ENCODE assay signal across 8 cellular contexts in the genomic region with DNA sequence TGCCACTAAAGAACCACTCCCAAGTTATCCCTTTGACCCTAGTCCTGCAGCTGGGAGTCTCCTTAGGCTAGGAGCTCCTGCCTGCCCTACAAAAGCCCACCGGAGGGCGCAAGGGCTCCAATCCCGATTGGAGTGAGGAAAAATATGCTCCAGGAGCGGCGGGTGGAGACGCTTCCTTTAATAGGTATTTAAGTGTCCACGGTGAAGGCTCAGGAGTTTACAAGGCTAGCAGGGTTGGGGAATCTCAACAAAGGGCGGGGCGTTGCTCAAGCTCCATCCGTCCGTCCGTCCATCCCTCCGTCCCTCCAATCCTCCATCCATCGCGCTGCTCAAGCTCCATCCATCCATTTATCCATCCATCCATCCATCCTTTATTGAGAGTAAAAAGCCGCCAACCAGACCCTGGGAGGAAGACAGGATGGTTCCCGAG. TPM values are rescaled to one million over a fixed set of nuclear protein-coding genes. Genes with fewer than 3 reads are reported as not detected.
DNase-seq lines count a peak whose midpoint lies in the region; ATAC-seq, FAIRE-seq and TF ChIP-seq lines count a peak whose summit lies in the region.

No MANE protein-coding gene starts in this region.

- H3K18ac ChIP-seq in mesendoderm (ENCODE audit: low read length): peak overlapping the region; percentile 43

- POLR2A ChIA-PET in endothelial cell of umbilical vein (lab: Charles Lee): interaction anchor here (1.2 kb wide), 1 partner anchor 9 kb away, joined by 3 read pairs; no protein-coding TSS in a partner anchor

- CTCF ChIA-PET in endothelial cell of umbilical vein (lab: Charles Lee): interaction anchor here (0.5 to 1.3 kb wide), 25 partner anchors 8 to 755 kb away, joined by 3 to 9 read pairs (median 4); partner anchors contain the start of genes ATXN2L, LAT, NFATC2IP and RABEP2

- H2AK5ac ChIP-seq in mesendoderm (ENCODE audit: low read length): no peak overlapping the region

- dilution Hi-C loops in endothelial cell of umbilical vein (cut with MboI; ENCODE audit: extremely low pct_ligation_motif_present, low sequenced_read_pairs): no loop called here

- peak; percentile 66 to 78 for TF ChIP-seq CTCF in endothelial cell of umbilical vein (IDR thresholded peaks at IDR 0.05; ENCODE audit: extremely low read depth in 1 of 2, insufficient read depth in 1 of 2, low read depth in 1 of 2, low read length in 2 of 2)

- DNase-seq in DMS79 (lab: John Stamatoyannopoulos, UW) (peak; percentile 27), NCI-H1092 (lab: John Stamatoyannopoulos, UW) (peak; percentile 47), UCSD-AML1 (lab: John Stamatoyannopoulos, UW; ENCODE audit: unreplicated experiment) (peak; percentile 62), endothelial cell of umbilical vein (ENCODE audit: low read depth, low spot score) (peak; percentile 68), mesendoderm (peak; percentile 85), cerebellar nuclear complex (lab: John Stamatoyannopoulos, UW) (no peak)

- ATAC-seq in GM21723 (IDR thresholded peaks at IDR 0.05; ENCODE audit: unreplicated experiment): peak; percentile 11

- H4K5ac ChIP-seq in mesendoderm (ENCODE audit: low read length): peak overlapping the region; percentile 91

- peak overlapping the region; percentile 90 for H3K56ac ChIP-seq in mesendoderm (ENCODE audit: low read length)

- H3K4me1 ChIP-seq in endothelial cell of umbilical vein (ENCODE audit: control insufficient read depth, extremely low read depth, insufficient read depth, low read length) (peaks cover 7% of the 10 kb centered on the region), mesendoderm (ENCODE audit: control insufficient read depth, low read depth, low read length) (no peaks in the 10 kb centered on the region)

- no peak for FAIRE-seq in endothelial cell of umbilical vein (lab: Jason Lieb, UNC)

- peak overlapping the region; percentile 99 for H3K9ac ChIP-seq in endothelial cell of umbilical vein (replicated peaks; ENCODE audit: extremely low read depth, insufficient read depth, low read length)
- peak overlapping the region; percentile 80 for H3K9ac ChIP-seq in mesendoderm (ENCODE audit: low read length)

- TF ChIP-seq POLR2A in endothelial cell of umbilical vein (IDR thresholded peaks at IDR 0.05; ENCODE audit: low read depth, low read length): no peak

- no peaks in the 10 kb centered on the region for H3K27me3 ChIP-seq in endothelial cell of umbilical vein (ENCODE audit: control insufficient read depth in 2 of 2, insufficient read depth in 2 of 2, low read length in 2 of 2)
- H3K27me3 ChIP-seq in mesendoderm (ENCODE audit: insufficient read depth, low read length, poor library complexity): no peaks in the 10 kb centered on the region

- no peak overlapping the region for H2BK120ac ChIP-seq in mesendoderm (ENCODE audit: low read depth, low read length)

- BruUV-seq in endothelial cell of umbilical vein (replicated peaks; lab: Mats Ljungman, UMichigan): TSS peak; percentile 92

- peak overlapping the region; percentile 80 for H2AFZ ChIP-seq in endothelial cell of umbilical vein (ENCODE audit: low read depth, low read length)

- intact Hi-C loops in endothelial cell of umbilical vein (cut with micrococcal nuclease): loop anchor here (2.0 kb wide), 1 partner anchor 23 kb away; the partner anchor contains the start of gene NFATC2IP

- H3K4me2 ChIP-seq in endothelial cell of umbilical vein (ENCODE audit: insufficient read depth, low read length): peak overlapping the region; percentile 93
- H3K4me2 ChIP-seq in mesendoderm (ENCODE audit: low read length): peak overlapping the region; percentile 100

- peak overlapping the region; percentile 68 to 100 (median 84) for H3K4me3 ChIP-seq in endothelial cell of umbilical vein (replicated peaks in 1 of 3; ENCODE audit: insufficient read depth in 1 of 3, low read depth in 1 of 3, low read length in 3 of 3)
- peak overlapping the region; percentile 71 for H3K4me3 ChIP-seq in mesendoderm (ENCODE audit: low read length)

- H3K79me1 ChIP-seq in mesendoderm (ENCODE audit: low read length): peaks cover 6% of the 10 kb centered on the region

- WGBS in mesendoderm (ENCODE audit: extremely low coverage, insufficient coverage, low lambda C conversion rate): no CpG with 5 or more reads among the region's 17 CpGs

- H3K9me1 ChIP-seq in endothelial cell of umbilical vein (replicated peaks; ENCODE audit: control insufficient read depth, extremely low read depth, insufficient read depth, low read length): no peaks in the 10 kb centered on the region

- no peak overlapping the region for H2BK15ac ChIP-seq in mesendoderm (replicated peaks; ENCODE audit: low read depth)

- H3K23ac ChIP-seq in mesendoderm (ENCODE audit: low read length): no peak overlapping the region

- H4K20me1 ChIP-seq in endothelial cell of umbilical vein (replicated peaks; ENCODE audit: control insufficient read depth, extremely low read depth, insufficient read depth, low read length): no peaks in the 10 kb centered on the region

- H3K36me3 ChIP-seq in endothelial cell of umbilical vein (ENCODE audit: control insufficient read depth in 2 of 2, extremely low read depth in 1 of 2, insufficient read depth in 2 of 2, low read length in 2 of 2) (peaks cover 0 to 6% of the 10 kb centered on the region in 2 experiments), mesendoderm (ENCODE audit: control insufficient read depth, insufficient read depth, low read length) (no peaks in the 10 kb centered on the region)

- no peaks in the 10 kb centered on the region for H3K9me3 ChIP-seq in endothelial cell of umbilical vein (replicated peaks; ENCODE audit: control insufficient read depth, insufficient read depth, low read length)

- H3K79me2 ChIP-seq in endothelial cell of umbilical vein (ENCODE audit: control insufficient read depth, insufficient read depth, low read length) (peaks cover 15% of the 10 kb centered on the region), mesendoderm (ENCODE audit: control insufficient read depth, insufficient read depth, low read length) (no peaks in the 10 kb centered on the region)

- peak overlapping the region; percentile 17 for H2BK5ac ChIP-seq in mesendoderm (ENCODE audit: low read length)

- H3K4ac ChIP-seq in mesendoderm (ENCODE audit: low read depth, low read length): peak overlapping the region; percentile 44

- H4K8ac ChIP-seq in mesendoderm (ENCODE audit: low read depth, low read length): peak overlapping the region; percentile 7

- H3K27ac ChIP-seq in endothelial cell of umbilical vein (ENCODE audit: insufficient read depth, low read depth, low read length) (peak overlapping the region; percentile 91), mesendoderm (ENCODE audit: low read depth, low read length) (peak overlapping the region; percentile 83), temporal lobe (ENCODE audit: low read depth, low read length) (peak overlapping the region; percentile 83)

RNA-seq across cellular contexts. Expression of gene SPNS1, which starts 0.6 kb away (rescaled TPM):
- 63.7 and 65.2 TPM in 2 replicates for total RNA-seq in endothelial cell of umbilical vein
- polyA plus RNA-seq in endothelial cell of umbilical vein: 133 and 164 TPM in 2 replicates
- 39.7 and 59.8 TPM in 2 replicates for polyA plus RNA-seq in endothelial cell of umbilical vein (2011; cell fraction: cytosol; rRNA removed)
- 77.3 and 87.0 TPM in 2 replicates for polyA plus RNA-seq in endothelial cell of umbilical vein (2011; cell fraction: nucleus; rRNA removed)
- 45.4 and 53.9 TPM in 2 replicates for polyA plus RNA-seq in endothelial cell of umbilical vein (2012)
- 67.6 and 79.9 TPM in 2 replicates for polyA minus RNA-seq in endothelial cell of umbilical vein
- 45.2 TPM for polyA minus RNA-seq in endothelial cell of umbilical vein (2011; cell fraction: cytosol; rRNA and poly(A)+ RNA removed)
- polyA minus RNA-seq in endothelial cell of umbilical vein (2011; cell fraction: nucleus; rRNA and poly(A)+ RNA removed): 18.5 and 26.3 TPM in 2 replicates
- polyA plus RNA-seq in mesendoderm (2013, experiment 1 of 2): 27.5 TPM
- polyA plus RNA-seq in mesendoderm (2013, experiment 2 of 2): 26.5 TPM
- total RNA-seq in temporal lobe: 16.5 TPM

RNA-seq across cellular contexts. Expression of gene LAT, which starts 10.8 kb away (rescaled TPM):
- total RNA-seq in endothelial cell of umbilical vein (4.5 and 6.6 TPM in 2 replicates), temporal lobe (0.49 TPM)
- 5.9 and 10.1 TPM in 2 replicates for polyA plus RNA-seq in endothelial cell of umbilical vein
- polyA plus RNA-seq in endothelial cell of umbilical vein (2011; cell fraction: cytosol; rRNA removed): 1.4 and 1.9 TPM in 2 replicates
- polyA plus RNA-seq in endothelial cell of umbilical vein (2011; cell fraction: nucleus; rRNA removed): 37.9 and 42.9 TPM in 2 replicates
- polyA plus RNA-seq in endothelial cell of umbilical vein (2012): 2.7 and 4.0 TPM in 2 replicates
- polyA minus RNA-seq in endothelial cell of umbilical vein: 2.2 and 2.5 TPM in 2 replicates
- polyA minus RNA-seq in endothelial cell of umbilical vein (2011; cell fraction: cytosol; rRNA and poly(A)+ RNA removed): not detected
- 2.4 and 6.3 TPM in 2 replicates for polyA minus RNA-seq in endothelial cell of umbilical vein (2011; cell fraction: nucleus; rRNA and poly(A)+ RNA removed)
- 1.9 TPM for polyA plus RNA-seq in mesendoderm (2013, experiment 1 of 2)
- 1.5 TPM for polyA plus RNA-seq in mesendoderm (2013, experiment 2 of 2)

RNA-seq across cellular contexts. Expression of gene NFATC2IP, which starts 23.3 kb away (rescaled TPM):
- total RNA-seq in endothelial cell of umbilical vein (64.8 and 69.6 TPM in 2 replicates), temporal lobe (23.4 TPM)
- 60.8 and 64.1 TPM in 2 replicates for polyA plus RNA-seq in endothelial cell of umbilical vein
- 25.0 and 33.6 TPM in 2 replicates for polyA plus RNA-seq in endothelial cell of umbilical vein (2011; cell fraction: cytosol; rRNA removed)
- 251 and 257 TPM in 2 replicates for polyA plus RNA-seq in endothelial cell of umbilical vein (2011; cell fraction: nucleus; rRNA removed)
- 32.1 and 39.0 TPM in 2 replicates for polyA plus RNA-seq in endothelial cell of umbilical vein (2012)
- 77.2 and 88.0 TPM in 2 replicates for polyA minus RNA-seq in endothelial cell of umbilical vein
- 15.9 TPM for polyA minus RNA-seq in endothelial cell of umbilical vein (2011; cell fraction: cytosol; rRNA and poly(A)+ RNA removed)
- 67.1 and 91.5 TPM in 2 replicates for polyA minus RNA-seq in endothelial cell of umbilical vein (2011; cell fraction: nucleus; rRNA and poly(A)+ RNA removed)
- polyA plus RNA-seq in mesendoderm (2013, experiment 1 of 2): 28.9 TPM
- 29.8 TPM for polyA plus RNA-seq in mesendoderm (2013, experiment 2 of 2)

RNA-seq across cellular contexts. Expression of gene CD19, which starts 42.3 kb away (rescaled TPM):
- total RNA-seq in endothelial cell of umbilical vein (not detected in 2 replicates), temporal lobe (0.74 TPM)
- 0.06 TPM in 2 replicates for polyA plus RNA-seq in endothelial cell of umbilical vein
- polyA plus RNA-seq in endothelial cell of umbilical vein (2011; cell fraction: cytosol; rRNA removed): 0.03 TPM in 1 of 2 replicates, not detected in the other
- polyA plus RNA-seq in endothelial cell of umbilical vein (2011; cell fraction: nucleus; rRNA removed): not detected in 2 replicates
- polyA plus RNA-seq in endothelial cell of umbilical vein (2012): 0.16 TPM in 1 of 2 replicates, not detected in the other
- polyA minus RNA-seq in endothelial cell of umbilical vein: not detected in 2 replicates
- not detected for polyA minus RNA-seq in endothelial cell of umbilical vein (2011; cell fraction: cytosol; rRNA and poly(A)+ RNA removed)
- not detected in 2 replicates for polyA minus RNA-seq in endothelial cell of umbilical vein (2011; cell fraction: nucleus; rRNA and poly(A)+ RNA removed)
- polyA plus RNA-seq in mesendoderm (2013, experiment 1 of 2): 0.46 TPM
- 0.39 TPM for polyA plus RNA-seq in mesendoderm (2013, experiment 2 of 2)

RNA-seq across cellular contexts. Expression of gene RABEP2, which starts 49.0 kb away (rescaled TPM):
- total RNA-seq in endothelial cell of umbilical vein (36.0 and 37.4 TPM in 2 replicates), temporal lobe (12.0 TPM)
- 25.9 and 27.3 TPM in 2 replicates for polyA plus RNA-seq in endothelial cell of umbilical vein
- polyA plus RNA-seq in endothelial cell of umbilical vein (2011; cell fraction: cytosol; rRNA removed): 19.0 and 28.9 TPM in 2 replicates
- 35.6 and 42.8 TPM in 2 replicates for polyA plus RNA-seq in endothelial cell of umbilical vein (2011; cell fraction: nucleus; rRNA removed)
- 15.3 and 19.3 TPM in 2 replicates for polyA plus RNA-seq in endothelial cell of umbilical vein (2012)
- 11.4 and 13.6 TPM in 2 replicates for polyA minus RNA-seq in endothelial cell of umbilical vein
- 5.3 TPM for polyA minus RNA-seq in endothelial cell of umbilical vein (2011; cell fraction: cytosol; rRNA and poly(A)+ RNA removed)
- 7.4 and 16.4 TPM in 2 replicates for polyA minus RNA-seq in endothelial cell of umbilical vein (2011; cell fraction: nucleus; rRNA and poly(A)+ RNA removed)
- polyA plus RNA-seq in mesendoderm (2013, experiment 1 of 2): 7.2 TPM
- polyA plus RNA-seq in mesendoderm (2013, experiment 2 of 2): 6.6 TPM

Comparison
In these comparisons a context has a peak if more than half of its experiments do, and no peak if none do; other contexts are left out.
1. DNase-seq: peak in DMS79 (single experiment), NCI-H1092 (single experiment), UCSD-AML1 (single experiment), endothelial cell of umbilical vein (single experiment) and mesendoderm (single experiment); none in cerebellar nuclear complex (0 of 2).
2. Peak in every context shown above with its lines, with median percentiles within 50 percentile points of each other: H3K27ac ChIP-seq.